ENCODE assay signal across 13 cellular contexts in the genomic region with DNA sequence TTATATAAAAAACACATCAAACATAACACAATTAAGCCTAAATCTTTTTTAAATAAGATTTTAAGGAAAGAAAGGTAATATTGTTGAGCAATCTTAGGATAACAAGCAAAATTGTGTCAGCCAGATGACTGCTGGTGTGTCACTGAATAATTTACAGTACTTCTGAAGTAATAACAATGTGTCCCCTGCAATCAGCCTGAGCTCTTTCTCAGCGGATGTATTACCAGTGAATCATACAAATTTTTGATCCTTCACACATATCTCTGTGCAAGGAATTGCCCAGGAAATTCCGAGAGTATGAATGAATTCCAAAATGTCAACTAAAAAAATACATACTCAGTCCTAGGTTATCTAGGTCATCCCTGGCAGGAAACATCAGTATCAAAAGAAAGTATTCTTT.
A peak's percentile ranks its signal among the peaks of the same experiment; 100 is the strongest.
DNase-seq lines count a peak whose midpoint lies in the region; ATAC-seq and TF ChIP-seq lines count a peak whose summit lies in the region.
"Had no signal": no experiment of that assay in that cellular context is flagged by ENCODE, and none has a peak within 500 bp of the region (broad histone marks: within the 10 kb centered on the region; RNA-seq: fewer than 3 reads in every experiment).

No MANE protein-coding gene starts in this region.

- H3K4me1 ChIP-seq in A673 (ENCODE audit: insufficient read depth, low read length, poor library complexity, severe bottlenecking) = no peaks in the 10 kb centered on the region
- no peaks in the 10 kb centered on the region for H3K4me1 ChIP-seq in gastrocnemius medialis
- H3K4me1 ChIP-seq: BLaER1 treated with 17β-estradiol and CSF1 and Interleukin-3, amounts not matched to agents 10 nM and 100 nM had no signal

- BruUV-seq in A673 (replicated peaks; lab: Mats Ljungman, UMichigan) = no TSS peak

- H3K36me3 ChIP-seq in A673 (ENCODE audit: insufficient read depth, low read length, poor library complexity, severe bottlenecking) = no peaks in the 10 kb centered on the region
- no peaks in the 10 kb centered on the region for H3K36me3 ChIP-seq in gastrocnemius medialis
- H3K36me3 ChIP-seq: BLaER1 treated with 17β-estradiol and CSF1 and Interleukin-3, amounts not matched to agents 10 nM and 100 nM had no signal

- in situ Hi-C loops in astrocyte of the cerebellum (cut with HindIII; ENCODE audit: low sequenced_read_pairs) = no loop called here
- in situ Hi-C loops in gastrocnemius medialis (cut with MboI; ENCODE audit: low sequenced_read_pairs in 4 of 4) = no loop called here

- CTCF ChIA-PET in A673 (lab: Charles Lee) = no interaction called here

- no peak overlapping the region for H3K27ac ChIP-seq in A673 (ENCODE audit: low read depth, low read length, poor library complexity, severe bottlenecking)
- no peak overlapping the region for H3K27ac ChIP-seq in gastrocnemius medialis
- H3K27ac ChIP-seq: BLaER1 treated with 17β-estradiol and CSF1 and Interleukin-3, amounts not matched to agents 10 nM and 100 nM had no signal

- no peak for TF ChIP-seq POLR2A in gastrocnemius medialis (IDR thresholded peaks at IDR 0.05)

- no peaks in the 10 kb centered on the region for H3K27me3 Mint-ChIP-seq in HFFc6 (ENCODE audit: insufficient read depth)

- H3K27me3 ChIP-seq in A673 (replicated peaks; ENCODE audit: insufficient read depth, low read depth, low read length, poor library complexity) (no peaks in the 10 kb centered on the region), gastrocnemius medialis (no peaks in the 10 kb centered on the region)
- H3K27me3 ChIP-seq: BLaER1 treated with 17β-estradiol and CSF1 and Interleukin-3, amounts not matched to agents 10 nM and 100 nM had no signal

- peaks cover 70% of the 10 kb centered on the region for H3K4me1 Mint-ChIP-seq in HFFc6 (ENCODE audit: low read depth)
- H3K4me1 Mint-ChIP-seq: naive B cell had no signal

- H3K4me3 Mint-ChIP-seq in HFFc6 = peak overlapping the region; percentile 16; the same call in 1 of the 2 replicates
- H3K4me3 Mint-ChIP-seq: naive B cell had no signal

- H3K36me3 Mint-ChIP-seq in HFFc6 (ENCODE audit: low read depth) = peaks cover 33% of the 10 kb centered on the region
- no peaks in the 10 kb centered on the region for H3K36me3 Mint-ChIP-seq in activated naive CD4-positive, alpha-beta T cell treated with anti-CD3 and anti-CD28 coated beads, Interleukin-2, amount 50 U/mL, for 72 hours
- H3K36me3 Mint-ChIP-seq: naive B cell had no signal

- H3K9me3 ChIP-seq in A673 (ENCODE audit: low read depth, low read length, poor library complexity, severe bottlenecking) (no peaks in the 10 kb centered on the region), gastrocnemius medialis (no peaks in the 10 kb centered on the region)
- H3K9me3 ChIP-seq: BLaER1 treated with 17β-estradiol and CSF1 and Interleukin-3, amounts not matched to agents 10 nM and 100 nM had no signal

- intact Hi-C loops in A673 (cut with micrococcal nuclease; ENCODE audit: unreplicated experiment) = no loop called here
- intact Hi-C loops in gastrocnemius medialis (cut with DNase I; ENCODE audit: low total_unique reads) = no loop called here

- H3K4me3 ChIP-seq in A673 (ENCODE audit: low read depth, low read length, poor library complexity, severe bottlenecking) (no peak overlapping the region), astrocyte of the cerebellum (ENCODE audit: low read depth, low read length) (no peak overlapping the region), gastrocnemius medialis (no peak overlapping the region)
- H3K4me3 ChIP-seq: BLaER1 treated with 17β-estradiol and CSF1 and Interleukin-3, amounts not matched to agents 10 nM and 100 nM had no signal

- POLR2A ChIA-PET in A673 (lab: Charles Lee; ENCODE audit: low non-redundant PET) = interaction anchor here (0.6 kb wide), 1 partner anchor 310 kb away, joined by 4 read pairs; no protein-coding TSS in a partner anchor

- TF ChIP-seq CTCF in A673 (conservative IDR thresholded peaks at IDR 0.05; ENCODE audit: low read depth, low read length) (no peak), HFFc6 (IDR thresholded peaks at IDR 0.05) (no peak), astrocyte of the cerebellum (IDR thresholded peaks at IDR 0.05; ENCODE audit: low read depth, low read length, missing control alignments) (no peak), gastrocnemius medialis (IDR thresholded peaks at IDR 0.05 in 4 of 5, conservative IDR thresholded peaks at IDR 0.05 in 1 of 5) (no peak)

- DNase-seq in A673 (ENCODE audit: low spot score) = peak; percentile 61
- DNase-seq in HFFc6 = peak; percentile 87
- peak; percentile 39 for DNase-seq in astrocyte of the cerebellum (ENCODE audit: low read depth)
- DNase-seq in hepatic stellate cell (ENCODE audit: low spot score) = peak; percentile 63
- DNase-seq in NCI-H446 treated with DMSO at 0.1 percent for 48 hours (lab: John Stamatoyannopoulos, UW) = no peak
- DNase-seq in activated naive CD4-positive, alpha-beta T cell treated with anti-CD3 and anti-CD28 coated beads, Interleukin-2, amount 50 U/mL, for 72 hours (ENCODE audit: low spot score in 2 of 2) = no peak
- no peak for DNase-seq in gastrocnemius medialis
- no peak for DNase-seq in NOMO-1 treated with DMSO at 0.1 percent for 48 hours (lab: John Stamatoyannopoulos, UW; ENCODE audit: unreplicated experiment)
- DNase-seq: activated naive CD4-positive, alpha-beta T cell treated with Interleukin-2 at 50 U/mL for 16 hours; effector CD4-positive, alpha-beta T cell; naive B cell; stimulated activated CD4-positive, alpha-beta T cell treated with anti-CD3 and anti-CD28 coated beads, Interleukin-12 subunit alpha, Interleukin-12 subunit beta, amount 100 ng/mL, for 4 hours had no signal

- H3K27ac Mint-ChIP-seq in HFFc6 = peak overlapping the region; percentile 42; the same call in 1 of the 2 replicates
- H3K27ac Mint-ChIP-seq in activated naive CD4-positive, alpha-beta T cell treated with anti-CD3 and anti-CD28 coated beads, Interleukin-2, amount 50 U/mL, for 72 hours = no peak overlapping the region
- H3K27ac Mint-ChIP-seq: naive B cell had no signal

- no peaks in the 10 kb centered on the region for H3K9me3 Mint-ChIP-seq in HFFc6
- H3K9me3 Mint-ChIP-seq in activated naive CD4-positive, alpha-beta T cell treated with anti-CD3 and anti-CD28 coated beads, Interleukin-2, amount 50 U/mL, for 72 hours = no peaks in the 10 kb centered on the region
- H3K9me3 Mint-ChIP-seq: naive B cell had no signal

- no peak for ATAC-seq in activated naive CD4-positive, alpha-beta T cell treated with anti-CD3 and anti-CD28 coated beads, Interleukin-2, amount 50 U/mL, for 72 hours
- ATAC-seq in gastrocnemius medialis = no peak

Comparison
In these comparisons a context has a peak if more than half of its experiments do, and no peak if none do; other contexts are left out.
1. DNase-seq: peak in A673 (single experiment), HFFc6 (single experiment), astrocyte of the cerebellum (single experiment) and hepatic stellate cell (single experiment); none in NCI-H446 treated with DMSO at 0.1 percent for 48 hours (single experiment), activated naive CD4-positive, alpha-beta T cell treated with anti-CD3 and anti-CD28 coated beads, Interleukin-2, amount 50 U/mL, for 72 hours (0 of 2), gastrocnemius medialis (0 of 2) and NOMO-1 treated with DMSO at 0.1 percent for 48 hours (single experiment).